In the genomic region with DNA sequence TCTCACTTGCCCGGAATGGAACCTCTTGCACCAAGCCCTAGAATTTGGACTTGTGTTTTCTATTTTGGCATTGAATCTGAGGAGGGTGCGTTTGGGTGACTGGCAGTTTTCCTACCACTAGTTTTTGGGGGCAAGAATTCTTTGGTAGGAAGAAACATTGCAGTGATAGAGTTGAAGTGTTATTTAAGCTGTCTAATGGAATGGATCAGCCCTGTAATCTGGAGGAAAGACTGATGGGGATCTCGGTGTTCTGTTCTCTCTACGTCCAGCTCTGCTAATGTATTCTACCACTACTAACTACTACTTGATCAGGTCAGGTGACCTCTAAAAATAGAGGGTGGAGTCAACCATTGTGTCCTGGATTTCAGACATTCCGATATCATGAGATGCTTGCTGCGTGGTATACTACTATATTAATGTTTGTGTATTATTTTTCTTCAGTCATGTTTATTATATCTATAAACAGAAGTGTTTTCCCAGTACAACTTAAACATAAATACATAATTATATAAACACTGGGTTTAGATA, we compare ENCODE assay signal across 13 cellular contexts. TPM values are rescaled to one million over a fixed set of nuclear protein-coding genes. Genes with fewer than 3 reads are reported as not detected.
DNase-seq lines count a peak whose midpoint lies in the region; ATAC-seq and TF ChIP-seq lines count a peak whose summit lies in the region.
"Had no signal": no experiment of that assay in that cellular context is flagged by ENCODE, and none has a peak within 500 bp of the region (broad histone marks: within the 10 kb centered on the region; RNA-seq: fewer than 3 reads in every experiment).

No MANE protein-coding gene starts in this region.

- no peak overlapping the region for H2AFZ ChIP-seq in PC-9

- intact Hi-C loops in PC-9 (cut with micrococcal nuclease; ENCODE audit: unreplicated experiment): loop anchor here (5.0 kb wide), 1 partner anchor 74 kb away; no protein-coding TSS in a partner anchor
- intact Hi-C loops in esophagus muscularis mucosa (cut with DNase I): loop anchor here (5.0 kb wide), 1 partner anchor 56 kb away; no protein-coding TSS in a partner anchor
- intact Hi-C loops in psoas muscle (cut with DNase I): loop anchor here in 1 of 2 donors (5.0 kb wide), 1 partner anchor 44 kb away; no protein-coding TSS in a partner anchor

- H3K27ac ChIP-seq in PC-9: no peak overlapping the region
- H3K27ac ChIP-seq in esophagus muscularis mucosa (replicated peaks in 1 of 4): peak overlapping the region in 1 of 4 donors; percentile 81
- H3K27ac ChIP-seq in psoas muscle: peak overlapping the region; percentile 80

- H3K4me3 Mint-ChIP-seq in activated T-cell treated with anti-CD3 and anti-CD28 coated beads, Interleukin-2, amount 50 U/mL, for 4 hours: peak overlapping the region; percentile 94

- no peaks in the 10 kb centered on the region for H3K9me3 ChIP-seq in PC-9 (ENCODE audit: insufficient read depth, low read depth)
- no peaks in the 10 kb centered on the region for H3K9me3 ChIP-seq in esophagus muscularis mucosa
- H3K9me3 ChIP-seq in psoas muscle: no peaks in the 10 kb centered on the region

- POLR2A ChIA-PET in PC-9 (lab: Charles Lee; ENCODE audit: unreplicated experiment): interaction anchor here (0.6 to 0.7 kb wide), 2 partner anchors 75 to 92 kb away, joined by 3 to 4 read pairs; no protein-coding TSS in a partner anchor

- no peaks in the 10 kb centered on the region for H3K27me3 Mint-ChIP-seq in activated T-cell treated with anti-CD3 and anti-CD28 coated beads, Interleukin-2, amount 50 U/mL, for 4 hours (ENCODE audit: low read depth)
- H3K27me3 Mint-ChIP-seq: IgD-negative memory B cell had no signal

- WGBS in esophagus muscularis mucosa: 80% methylated on average over 6 of the region's 6 CpGs
- WGBS in psoas muscle, 3 donors: 41 to 71% (median 49%) methylated on average over 6 of the region's 6 CpGs

- H3K4me1 ChIP-seq in PC-9 (replicated peaks; ENCODE audit: insufficient read depth) (peaks cover 29% of the 10 kb centered on the region), esophagus muscularis mucosa (peaks cover 31 to 53% (median 35%) of the 10 kb centered on the region in 4 donors), psoas muscle (peaks cover 16% of the 10 kb centered on the region)

- no peak for DNase-seq in activated T-cell treated with anti-CD3 and anti-CD28 coated beads, Interleukin-2, amount 50 U/mL, for 4 hours
- no peak for DNase-seq in activated T-cell treated with anti-CD3 and anti-CD28 coated beads, Interleukin-2, amount 50 U/mL, for 48 hours
- DNase-seq in PC-9 (peak in 1 of 2 experiments; percentile 57), esophagus muscularis mucosa (ENCODE audit: extremely low spot score) (no peak), psoas muscle (no peak), medulla oblongata (ENCODE audit: extremely low spot score) (no peak)
- DNase-seq: amygdala; effector memory CD4-positive, alpha-beta T cell; NCI-H1436; trophoblast cell had no signal

- H3K4me1 Mint-ChIP-seq in activated T-cell treated with anti-CD3 and anti-CD28 coated beads, Interleukin-2, amount 50 U/mL, for 4 hours (ENCODE audit: low read depth): peaks cover 49% of the 10 kb centered on the region

- H3K4me2 ChIP-seq in PC-9: peak overlapping the region; percentile 93

- no peaks in the 10 kb centered on the region for H3K9me3 Mint-ChIP-seq in activated T-cell treated with anti-CD3 and anti-CD28 coated beads, Interleukin-2, amount 50 U/mL, for 4 hours
- H3K9me3 Mint-ChIP-seq: IgD-negative memory B cell had no signal

- H3F3A ChIP-seq in PC-9 (ENCODE audit: insufficient read depth, low read depth): peaks cover 3% of the 10 kb centered on the region; the same call in 1 of the 2 replicates

- H4K20me1 ChIP-seq in PC-9 (ENCODE audit: insufficient read depth): peaks cover 3% of the 10 kb centered on the region; the same call in 1 of the 2 replicates

- TF ChIP-seq POLR2A in esophagus muscularis mucosa (IDR thresholded peaks at IDR 0.05; ENCODE audit: low read depth): no peak

- H3K4me3 ChIP-seq in PC-9: peak overlapping the region; percentile 71; the same call in 1 of the 2 replicates
- H3K4me3 ChIP-seq in esophagus muscularis mucosa: peak overlapping the region in 3 of 4 donors; percentile 13 to 80 (median 75)
- peak overlapping the region; percentile 10 for H3K4me3 ChIP-seq in psoas muscle

- H3K9me2 ChIP-seq in PC-9 (ENCODE audit: insufficient read depth): no peaks in the 10 kb centered on the region

- H3K27me3 ChIP-seq in PC-9 (ENCODE audit: insufficient read depth, low read depth) (no peaks in the 10 kb centered on the region), esophagus muscularis mucosa (no peaks in the 10 kb centered on the region), psoas muscle (ENCODE audit: insufficient read depth in 3 of 3, low read length in 2 of 3) (no peaks in the 10 kb centered on the region)

- H3K36me3 ChIP-seq in PC-9 (ENCODE audit: low read depth) (no peaks in the 10 kb centered on the region), esophagus muscularis mucosa (no peaks in the 10 kb centered on the region), psoas muscle (ENCODE audit: insufficient read depth in 1 of 2, low read depth in 1 of 2) (no peaks in the 10 kb centered on the region)

- no peak for TF ChIP-seq EP300 in esophagus muscularis mucosa (IDR thresholded peaks at IDR 0.05)

- no peaks in the 10 kb centered on the region for H3K36me3 Mint-ChIP-seq in activated T-cell treated with anti-CD3 and anti-CD28 coated beads, Interleukin-2, amount 50 U/mL, for 4 hours (ENCODE audit: insufficient read depth)
- H3K36me3 Mint-ChIP-seq: IgD-negative memory B cell had no signal

- TF ChIP-seq CTCF in PC-9 (conservative IDR thresholded peaks at IDR 0.05) (no peak), esophagus muscularis mucosa (IDR thresholded peaks at IDR 0.05) (no peak), psoas muscle (IDR thresholded peaks at IDR 0.05) (no peak)

- BruUV-seq in PC-9 (replicated peaks; lab: Mats Ljungman, UMichigan): no TSS peak

- no peak for ATAC-seq in activated T-cell treated with anti-CD3 and anti-CD28 coated beads, Interleukin-2, amount 50 U/mL, for 4 hours
- ATAC-seq in psoas muscle (peak in 3 of 4 donors; percentile 27 to 41 (median 31)), HG02623 (IDR thresholded peaks at IDR 0.05; ENCODE audit: unreplicated experiment) (no peak), GM21529 (IDR thresholded peaks at IDR 0.05; ENCODE audit: unreplicated experiment) (no peak)

- CTCF ChIA-PET in PC-9 (lab: Charles Lee): no interaction called here

- H3K79me2 ChIP-seq in PC-9 (ENCODE audit: low read depth): peaks cover 61% of the 10 kb centered on the region

RNA-seq across cellular contexts. Expression of a gene that starts 2.7 kb away (rescaled TPM):
- 10 to 100 TPM in 1 of 3 donors, 1 to 10 TPM in 2; 9.1 to 11.7 (median 9.7) TPM for total RNA-seq in activated T-cell treated with anti-CD3 and anti-CD28 coated beads, Interleukin-2, amount 50 U/mL, for 4 hours
- total RNA-seq in PC-9 (2021) (23.0 and 29.7 TPM in 2 replicates), esophagus muscularis mucosa (10 to 100 TPM; 22.3 to 40.7 (median 28.2) TPM), psoas muscle (10 to 100 TPM; 12.0 to 28.7 (median 13.1) TPM)
- 1 to 10 TPM; 2.5 to 6.8 (median 4.3) TPM for polyA plus RNA-seq in psoas muscle

Comparison
In these comparisons a context has a peak if more than half of its experiments do, and no peak if none do; other contexts are left out.
1. ATAC-seq: peak in psoas muscle (3 of 4); none in activated T-cell treated with anti-CD3 and anti-CD28 coated beads, Interleukin-2, amount 50 U/mL, for 4 hours (0 of 2), HG02623 (single experiment) and GM21529 (single experiment).
2. H3K4me3 ChIP-seq: peak in every context shown above with its lines; median percentile 75 in esophagus muscularis mucosa; 71 in PC-9; 10 in psoas muscle.